Comparison of ENCODE assay signal across 28 cellular contexts in the genomic region with DNA sequence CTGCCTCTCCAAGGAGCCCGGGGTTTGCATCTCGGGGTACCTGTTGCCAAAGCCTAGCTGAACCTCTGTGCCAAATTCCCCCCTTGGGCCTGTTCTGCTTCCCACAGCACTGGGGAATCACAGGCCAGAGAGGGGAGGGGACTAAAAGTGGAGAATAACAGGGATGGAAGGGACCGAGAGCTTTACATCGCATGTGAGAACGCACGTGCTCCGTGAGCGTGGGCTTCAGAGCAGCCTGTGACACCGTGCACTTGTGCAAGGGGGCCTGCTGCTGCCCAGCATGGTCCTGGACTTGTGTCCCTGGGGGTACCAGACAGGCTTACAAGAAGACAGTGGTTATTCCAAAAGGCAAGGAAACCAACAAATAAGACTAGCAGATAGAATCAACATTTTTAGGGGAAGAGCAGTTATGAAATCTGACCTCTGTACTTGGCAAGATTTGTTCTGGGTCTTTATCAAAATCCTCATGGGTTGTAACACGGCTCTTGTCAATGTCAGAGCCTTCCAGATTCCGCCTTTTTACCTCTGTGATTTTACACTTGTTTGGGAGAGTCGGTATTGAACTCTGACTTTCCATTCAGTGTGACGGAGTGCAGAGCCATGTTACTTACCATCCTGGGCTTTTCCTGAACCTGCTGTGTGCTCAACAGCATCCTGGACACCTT. TPM values are rescaled to one million over a fixed set of nuclear protein-coding genes. Genes with fewer than 3 reads are reported as not detected.
DNase-seq lines count a peak whose midpoint lies in the region; TF ChIP-seq lines count a peak whose summit lies in the region.
"Had no signal": no experiment of that assay in that cellular context is flagged by ENCODE, and none has a peak within 500 bp of the region (broad histone marks: within the 10 kb centered on the region; RNA-seq: fewer than 3 reads in every experiment).

No MANE protein-coding gene starts in this region.

- no peak overlapping the region for H3K23ac ChIP-seq in mesendoderm (ENCODE audit: low read length)

- peak overlapping the region; percentile 42 for H3K27ac ChIP-seq in CD4-positive, alpha-beta memory T cell (ENCODE audit: low read depth, low read length)
- H3K27ac ChIP-seq in coronary artery, result peak overlapping the region in 1 of 2 donors; percentile 35
- H3K27ac ChIP-seq in neutrophil, result peak overlapping the region; percentile 27
- H3K27ac ChIP-seq in mesendoderm (ENCODE audit: low read depth, low read length), result no peak overlapping the region
- H3K27ac ChIP-seq: ascending aorta, cardiac muscle cell, colonic mucosa, psoas muscle, SJSA1 had no signal

- intact Hi-C loops in CD14-positive monocyte (cut with micrococcal nuclease), result no loop called here
- intact Hi-C loops in CD4-positive, alpha-beta memory T cell (cut with micrococcal nuclease), result no loop called here

- peaks cover 78% of the 10 kb centered on the region for H3K4me1 Mint-ChIP-seq in CD14-positive monocyte
- peaks cover 28 to 73% (median 46%) of the 10 kb centered on the region in 4 donors for H3K4me1 Mint-ChIP-seq in CD4-positive, alpha-beta memory T cell

- H4K8ac ChIP-seq in mesendoderm (ENCODE audit: low read depth, low read length), result no peak overlapping the region

- no peaks in the 10 kb centered on the region for H3K79me1 ChIP-seq in mesendoderm (ENCODE audit: low read length)

- peaks cover 0 to 8% (median 0%) of the 10 kb centered on the region in 7 donors for H3K9me3 Mint-ChIP-seq in CD14-positive monocyte
- H3K9me3 Mint-ChIP-seq in CD4-positive, alpha-beta memory T cell, result no peaks in the 10 kb centered on the region
- H3K9me3 Mint-ChIP-seq: activated naive CD4-positive, alpha-beta T cell treated with anti-CD3 and anti-CD28 coated beads, Interleukin-2, amount 50 U/mL, for 24 hours; effector memory CD8-positive, alpha-beta T cell; type B pancreatic cell had no signal

- no peaks in the 10 kb centered on the region for H3K9me3 ChIP-seq in CD4-positive, alpha-beta memory T cell (ENCODE audit: control insufficient read depth in 1 of 2, low read length in 2 of 2)
- no peaks in the 10 kb centered on the region for H3K9me3 ChIP-seq in neutrophil
- H3K9me3 ChIP-seq: ascending aorta, colonic mucosa, psoas muscle, SJSA1 had no signal

- H2BK15ac ChIP-seq in mesendoderm (replicated peaks; ENCODE audit: low read depth), result no peak overlapping the region

- no peaks in the 10 kb centered on the region for H3K36me3 ChIP-seq in CD4-positive, alpha-beta memory T cell (ENCODE audit: insufficient read depth, low read length)
- no peaks in the 10 kb centered on the region for H3K36me3 ChIP-seq in neutrophil
- no peaks in the 10 kb centered on the region for H3K36me3 ChIP-seq in mesendoderm (ENCODE audit: control insufficient read depth, insufficient read depth, low read length)
- H3K36me3 ChIP-seq: ascending aorta, cardiac muscle cell, colonic mucosa, SJSA1 had no signal

- peaks cover 0 to 2% (median 2%) of the 10 kb centered on the region in 3 donors for H3K27me3 Mint-ChIP-seq in CD14-positive monocyte (ENCODE audit: low read depth in 3 of 3)
- H3K27me3 Mint-ChIP-seq in CD4-positive, alpha-beta memory T cell, result no peaks in the 10 kb centered on the region
- H3K27me3 Mint-ChIP-seq: activated CD8-positive, alpha-beta memory T cell treated with anti-CD3 and anti-CD28 coated beads, Interleukin-2, amount 10 ng/mL, durations not matched to agents 7 days and 5 days; activated naive CD4-positive, alpha-beta T cell treated with anti-CD3 and anti-CD28 coated beads, Interleukin-2, amount 50 U/mL, for 24 hours; effector memory CD8-positive, alpha-beta T cell had no signal

- no peak overlapping the region for H2AK5ac ChIP-seq in mesendoderm (ENCODE audit: low read length)

- DNase-seq in CD14-positive monocyte (ENCODE audit: low spot score) (no peak), coronary artery (ENCODE audit: low spot score) (peak; percentile 63), mesendoderm (no peak), AG08396 (ENCODE audit: low spot score) (no peak)
- DNase-seq in CD4-positive, alpha-beta memory T cell, result no peak
- DNase-seq in stimulated activated CD4-positive, alpha-beta T cell treated with anti-CD3 and anti-CD28 coated beads, Interleukin-2, amount 100 ng/mL, for 48 hours, result no peak
- DNase-seq: activated CD4-positive, alpha-beta T cell treated with anti-CD3 and anti-CD28 coated beads for 1 hour; activated CD8-positive, alpha-beta memory T cell treated with anti-CD3 and anti-CD28 coated beads, Interleukin-2, amount 10 ng/mL, durations not matched to agents 7 days and 5 days; colonic mucosa; DMS 273 treated with DMSO at 0.1 percent for 48 hours; effector memory CD8-positive, alpha-beta T cell; EL; erythroblast; head of caudate nucleus; KG1; kidney glomerular epithelial cell; MM.1S; NCI-H1436; NCI-H2107; NCI-H748 treated with DMSO at 0.1 percent for 48 hours; psoas muscle; RPMI8226 had no signal

- no peak for TF ChIP-seq CTCF in CD14-positive monocyte (IDR thresholded peaks at IDR 0.05)
- no peak for TF ChIP-seq CTCF in coronary artery (IDR thresholded peaks at IDR 0.05)
- no peak for TF ChIP-seq CTCF in neutrophil (IDR thresholded peaks at IDR 0.05)

- peaks cover 26 to 48% of the 10 kb centered on the region in 2 donors for H3K36me3 Mint-ChIP-seq in CD14-positive monocyte
- H3K36me3 Mint-ChIP-seq in CD4-positive, alpha-beta memory T cell, result no peaks in the 10 kb centered on the region
- H3K36me3 Mint-ChIP-seq: activated naive CD4-positive, alpha-beta T cell treated with anti-CD3 and anti-CD28 coated beads, Interleukin-2, amount 50 U/mL, for 24 hours; type B pancreatic cell had no signal

- H2BK5ac ChIP-seq in mesendoderm (ENCODE audit: low read length), result no peak overlapping the region

- H3K56ac ChIP-seq in mesendoderm (ENCODE audit: low read length), result no peak overlapping the region

- no peak overlapping the region for H3K18ac ChIP-seq in mesendoderm (ENCODE audit: low read length)

- H3K4me3 ChIP-seq in CD4-positive, alpha-beta memory T cell (ENCODE audit: low read length in 2 of 2), result no peak overlapping the region
- H3K4me3 ChIP-seq in coronary artery (no peak overlapping the region), neutrophil (ENCODE audit: low read depth in 1 of 2, low read length in 1 of 2) (no peak overlapping the region), mesendoderm (ENCODE audit: low read length) (no peak overlapping the region)
- H3K4me3 ChIP-seq: ascending aorta, cardiac muscle cell, colonic mucosa, psoas muscle, SJSA1 had no signal

- no CpG with 5 or more reads among the region's 13 CpGs for WGBS in mesendoderm (ENCODE audit: extremely low coverage, insufficient coverage, low lambda C conversion rate)

- no peak overlapping the region for H2BK120ac ChIP-seq in mesendoderm (ENCODE audit: low read depth, low read length)

- H4K5ac ChIP-seq in mesendoderm (ENCODE audit: low read length), result no peak overlapping the region

- H3K4me3 Mint-ChIP-seq in CD14-positive monocyte, result no peak overlapping the region
- H3K4me3 Mint-ChIP-seq in CD4-positive, alpha-beta memory T cell, result peak overlapping the region in 2 of 8 donors; percentile 12 to 22
- H3K4me3 Mint-ChIP-seq: activated CD8-positive, alpha-beta memory T cell treated with anti-CD3 and anti-CD28 coated beads, Interleukin-2, amount 10 ng/mL, durations not matched to agents 7 days and 5 days; activated naive CD4-positive, alpha-beta T cell treated with anti-CD3 and anti-CD28 coated beads, Interleukin-2, amount 50 U/mL, for 24 hours; effector memory CD8-positive, alpha-beta T cell; type B pancreatic cell had no signal

- no peak overlapping the region for H3K4ac ChIP-seq in mesendoderm (ENCODE audit: low read depth, low read length)

- POLR2A ChIA-PET in CD4-positive, alpha-beta memory T cell (lab: Charles Lee; ENCODE audit: partially characterized antibody), result interaction anchor here (0.6 to 39.9 kb wide), 3 partner anchors 36 to 80 kb away, joined by 3 to 1713 read pairs (median 4); partner anchors contain the start of gene TNFRSF1B

- H3K4me1 ChIP-seq in CD4-positive, alpha-beta memory T cell (ENCODE audit: insufficient read depth, low read length), result peaks cover 70% of the 10 kb centered on the region
- H3K4me1 ChIP-seq in neutrophil (ENCODE audit: control insufficient read depth in 1 of 2, insufficient read depth in 1 of 2, low read depth in 1 of 2, low read length in 1 of 2) (peaks cover 40 to 43% of the 10 kb centered on the region in 2 experiments), mesendoderm (ENCODE audit: control insufficient read depth, low read depth, low read length) (no peaks in the 10 kb centered on the region)
- H3K4me1 ChIP-seq: colonic mucosa, psoas muscle had no signal

- H3K27ac Mint-ChIP-seq in CD14-positive monocyte, result peak overlapping the region in 5 of 7 donors; percentile 23 to 85 (median 71)
- H3K27ac Mint-ChIP-seq in CD4-positive, alpha-beta memory T cell, result peak overlapping the region; percentile 27 to 93 (median 84)
- H3K27ac Mint-ChIP-seq: activated CD8-positive, alpha-beta memory T cell treated with anti-CD3 and anti-CD28 coated beads, Interleukin-2, amount 10 ng/mL, durations not matched to agents 7 days and 5 days; type B pancreatic cell had no signal

- H3K79me2 ChIP-seq in mesendoderm (ENCODE audit: control insufficient read depth, insufficient read depth, low read length), result no peaks in the 10 kb centered on the region

- CTCF ChIA-PET in CD4-positive, alpha-beta memory T cell (lab: Charles Lee; ENCODE audit: partially characterized antibody), result interaction anchor here (1.8 to 4.7 kb wide), 2 partner anchors 26 to 79 kb away, joined by 5 to 18 read pairs; no protein-coding TSS in a partner anchor

- H3K27me3 ChIP-seq in CD4-positive, alpha-beta memory T cell (ENCODE audit: insufficient read depth, low read length), result no peaks in the 10 kb centered on the region
- H3K27me3 ChIP-seq in neutrophil (no peaks in the 10 kb centered on the region), mesendoderm (ENCODE audit: insufficient read depth, low read length, poor library complexity) (no peaks in the 10 kb centered on the region)
- H3K27me3 ChIP-seq: ascending aorta, cardiac muscle cell, colonic mucosa, SJSA1 had no signal

- H3K9ac ChIP-seq in mesendoderm (ENCODE audit: low read length), result no peak overlapping the region

- H3K4me2 ChIP-seq in mesendoderm (ENCODE audit: low read length), result no peak overlapping the region

RNA-seq across cellular contexts. Expression of gene TNFRSF1B, which starts 36.2 kb away (rescaled TPM):
- 100 to 1,000 TPM; 436 to 761 TPM for polyA plus RNA-seq in CD14-positive monocyte
- 100 to 1,000 TPM; 111 TPM for total RNA-seq in CD4-positive, alpha-beta memory T cell
- 100 to 1,000 TPM; 150 to 201 TPM for polyA plus RNA-seq in CD4-positive, alpha-beta memory T cell
- 0.77 TPM for polyA plus RNA-seq in mesendoderm (2013, experiment 1 of 2)
- 0.66 TPM for polyA plus RNA-seq in mesendoderm (2013, experiment 2 of 2)
- polyA plus RNA-seq: cardiac muscle cell had no signal
